ENCODE assay signal across 15 cellular contexts in the genomic region with DNA sequence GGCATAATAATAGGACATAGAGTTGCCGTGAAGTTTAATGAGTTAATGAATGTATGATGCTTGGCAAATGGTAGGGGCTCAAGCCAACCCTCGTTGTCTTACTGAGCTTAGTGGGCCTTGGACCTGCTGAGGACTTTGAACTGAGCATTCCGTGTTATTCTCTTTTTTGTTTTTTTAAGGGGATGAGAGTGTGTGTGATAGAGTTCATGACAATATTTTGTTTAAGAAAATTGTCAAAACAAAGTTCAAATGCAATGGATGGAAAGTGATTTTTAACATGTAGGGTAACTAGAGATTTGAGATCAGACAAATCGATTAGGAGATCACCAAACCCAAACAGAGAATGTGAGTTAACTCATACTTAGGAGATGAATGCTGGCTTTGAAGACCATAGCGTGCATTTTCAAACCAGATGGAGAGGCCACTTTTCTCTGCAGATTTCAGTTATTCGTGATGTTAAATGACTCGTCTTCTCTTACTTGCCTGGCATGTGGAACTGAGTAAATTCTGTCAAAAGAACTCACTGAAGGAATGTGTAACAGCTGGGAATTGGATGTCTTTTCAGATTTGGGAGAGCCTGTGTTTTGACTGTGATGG.
"Had no signal": no experiment of that assay in that cellular context is flagged by ENCODE, and none has a peak within 500 bp of the region (broad histone marks: within the 10 kb centered on the region; RNA-seq: fewer than 3 reads in every experiment).

No MANE protein-coding gene starts in this region.

- DNase-seq: activated CD4-positive, alpha-beta T cell treated with anti-CD3 and anti-CD28 coated beads, Interleukin-2, amount 50 U/mL, for 48 hours; activated CD4-positive, CD25-positive, alpha-beta regulatory T cell treated with anti-CD3 and anti-CD28 coated beads, Interleukin-2, amount 50 U/mL, for 72 hours; activated effector memory CD4-positive, alpha-beta T cell treated with anti-CD3 and anti-CD28 coated beads, Interleukin-2, amount 50 U/mL, for 16 hours; activated T-cell treated with anti-CD3 and anti-CD28 coated beads, Interleukin-2, amount 50 U/mL, for 4 hours; cerebellar nuclear complex; dermis blood vessel endothelial cell; erythroblast; left lung; mesenchymal stem cell; nephron progenitor cell; stimulated activated CD4-positive, alpha-beta T cell treated with anti-CD3 and anti-CD28 coated beads, Interleukin-4, amount 100 ng/mL, for 24 hours; stomach; T-helper 9 cell; thyroid gland had no signal

- H3K27me3 ChIP-seq: left lung, stomach, thyroid gland had no signal

- ATAC-seq: activated naive CD4-positive, alpha-beta T cell treated with anti-CD3 and anti-CD28 coated beads, Interleukin-2, amount 50 U/mL, for 72 hours; activated T-cell treated with anti-CD3 and anti-CD28 coated beads, Interleukin-2, amount 50 U/mL, for 4 hours; left lung had no signal

- H3K27ac ChIP-seq: left lung, stomach had no signal

- H3K4me3 ChIP-seq: left lung, stomach, thyroid gland had no signal

- H3K9me3 ChIP-seq: left lung, stomach, thyroid gland had no signal

- H3K36me3 ChIP-seq: left lung, stomach, thyroid gland had no signal
